In genomic region chr6:157879873-157880254, GRCh38 we compare ENCODE assay signal across 8 cellular contexts. TPM values are rescaled to one million over a fixed set of nuclear protein-coding genes. Genes with fewer than 3 reads are reported as not detected.
DNase-seq lines count a peak whose midpoint lies in the region; ATAC-seq and TF ChIP-seq lines count a peak whose summit lies in the region.

No MANE protein-coding gene starts in this region.

- H3K27ac Mint-ChIP-seq in neural progenitor cell: no peak overlapping the region

- H3K9me3 Mint-ChIP-seq in neural progenitor cell: no peaks in the 10 kb centered on the region

- H2BK12ac ChIP-seq in mesenchymal stem cell (ENCODE audit: low read length in 2 of 2): no peak overlapping the region

- H2BK5ac ChIP-seq in mesenchymal stem cell (ENCODE audit: low read depth, low read length, poor library complexity, severe bottlenecking): no peak overlapping the region

- no peak overlapping the region for H3K14ac ChIP-seq in mesenchymal stem cell (ENCODE audit: low read length in 2 of 2)

- peaks cover 33% of the 10 kb centered on the region for H3K4me1 Mint-ChIP-seq in neural progenitor cell

- H3K79me2 ChIP-seq in neural progenitor cell (ENCODE audit: low read depth): no peaks in the 10 kb centered on the region

- no peak overlapping the region for H4K8ac ChIP-seq in mesenchymal stem cell (ENCODE audit: low read length)

- no peak overlapping the region for H2AK5ac ChIP-seq in mesenchymal stem cell (ENCODE audit: low read length, severe bottlenecking)

- H3K9me3 ChIP-seq in neural progenitor cell (ENCODE audit: low read depth) (no peaks in the 10 kb centered on the region), mesenchymal stem cell (ENCODE audit: control insufficient read depth, low read length) (no peaks in the 10 kb centered on the region)

- H3K27me3 ChIP-seq in neural progenitor cell: no peaks in the 10 kb centered on the region
- H3K27me3 ChIP-seq in mesenchymal stem cell (ENCODE audit: control insufficient read depth in 1 of 2, insufficient read depth in 1 of 2, low read length in 2 of 2): no peaks in the 10 kb centered on the region

- peak; percentile 46 for DNase-seq in NCI-H1105 treated with DMSO at 0.1 percent for 48 hours (lab: John Stamatoyannopoulos, UW)
- no peak for DNase-seq in NCI-H1105 (lab: John Stamatoyannopoulos, UW)
- peak; percentile 90 for DNase-seq in NCI-H2107 treated with DMSO at 0.1 percent for 48 hours (lab: John Stamatoyannopoulos, UW; ENCODE audit: unreplicated experiment)
- peak; percentile 26 for DNase-seq in neural progenitor cell (ENCODE audit: low spot score)
- no peak for DNase-seq in stimulated activated CD4-positive, alpha-beta T cell treated with anti-CD3 and anti-CD28 coated beads, Interleukin-4, amount 100 ng/mL, for 1 hour
- DNase-seq in NCI-H446 treated with DMSO at 0.1 percent for 48 hours (lab: John Stamatoyannopoulos, UW): no peak
- no peak for DNase-seq in mesenchymal stem cell

- H4K91ac ChIP-seq in mesenchymal stem cell (ENCODE audit: low read length): no peak overlapping the region

- H3K4me2 ChIP-seq in neural progenitor cell (peak overlapping the region; percentile 54), mesenchymal stem cell (ENCODE audit: low read length, poor library complexity, severe bottlenecking) (no peak overlapping the region)

- peak overlapping the region; percentile 61 for H3K27ac ChIP-seq in neural progenitor cell
- H3K27ac ChIP-seq in mesenchymal stem cell (ENCODE audit: low read length, poor library complexity, severe bottlenecking): no peak overlapping the region

- H3K23ac ChIP-seq in mesenchymal stem cell (ENCODE audit: low read length in 2 of 2): no peak overlapping the region

- H3K4me1 ChIP-seq in neural progenitor cell (peaks cover 30% of the 10 kb centered on the region), mesenchymal stem cell (ENCODE audit: control insufficient read depth, insufficient read depth, low read depth, low read length) (peaks cover 2% of the 10 kb centered on the region)

- H3K18ac ChIP-seq in mesenchymal stem cell (ENCODE audit: low read depth in 1 of 2, low read length in 2 of 2): no peak overlapping the region

- no peaks in the 10 kb centered on the region for H3K36me3 ChIP-seq in neural progenitor cell
- peaks cover 21 to 100% of the 10 kb centered on the region in 2 experiments for H3K36me3 ChIP-seq in mesenchymal stem cell (ENCODE audit: control insufficient read depth in 1 of 2, insufficient read depth in 2 of 2, low read depth in 1 of 2, low read length in 2 of 2)

- H3K79me1 ChIP-seq in mesenchymal stem cell (replicated peaks; ENCODE audit: low read length, poor library complexity, severe bottlenecking): peaks cover 28% of the 10 kb centered on the region

- no peak for TF ChIP-seq CTCF in neural progenitor cell (IDR thresholded peaks at IDR 0.05)

- H3K4ac ChIP-seq in mesenchymal stem cell (ENCODE audit: low read depth in 1 of 2, low read length in 2 of 2): no peak overlapping the region

- peaks cover 20% of the 10 kb centered on the region for H3K36me3 Mint-ChIP-seq in neural progenitor cell

- H3K4me3 Mint-ChIP-seq in neural progenitor cell: no peak overlapping the region

- no peaks in the 10 kb centered on the region for H3K27me3 Mint-ChIP-seq in neural progenitor cell (ENCODE audit: insufficient read depth, low read depth)

- H2AFZ ChIP-seq in neural progenitor cell (replicated peaks) (no peak overlapping the region), mesenchymal stem cell (ENCODE audit: low read depth, low read length) (no peak overlapping the region)

- H4K20me1 ChIP-seq in neural progenitor cell (ENCODE audit: low read depth): peaks cover 22% of the 10 kb centered on the region

- H2BK120ac ChIP-seq in mesenchymal stem cell (ENCODE audit: low read depth, low read length): no peak overlapping the region

- ATAC-seq in HG02642 (IDR thresholded peaks at IDR 0.05; ENCODE audit: poor library complexity, unreplicated experiment): peak; percentile 68

- H2BK15ac ChIP-seq in mesenchymal stem cell (ENCODE audit: low read depth, poor library complexity, severe bottlenecking): no peak overlapping the region

- H3K9ac ChIP-seq in neural progenitor cell: no peak overlapping the region
- no peak overlapping the region for H3K9ac ChIP-seq in mesenchymal stem cell (ENCODE audit: low read length)

- WGBS in mesenchymal stem cell: 67% methylated on average over 1 of the region's 2 CpGs

- peaks cover 19% of the 10 kb centered on the region for H3F3A ChIP-seq in neural progenitor cell (ENCODE audit: low read depth)

- H3K4me3 ChIP-seq in neural progenitor cell: no peak overlapping the region
- H3K4me3 ChIP-seq in mesenchymal stem cell (ENCODE audit: insufficient read depth in 1 of 2, low read depth in 1 of 2, low read length in 2 of 2): no peak overlapping the region

RNA-seq across cellular contexts. Expression of gene SNX9, which starts 56.8 kb away (rescaled TPM):
- 16.1 and 17.8 TPM in 2 replicates for total RNA-seq in neural progenitor cell (ENCODE audit: low replicate concordance)
- polyA plus RNA-seq in mesenchymal stem cell (2013, experiment 1 of 2): 40.4 TPM
- polyA plus RNA-seq in mesenchymal stem cell (2013, experiment 2 of 2): 41.1 TPM

Comparison
In these comparisons a context has a peak if more than half of its experiments do, and no peak if none do; other contexts are left out.
1. DNase-seq: peak in NCI-H1105 treated with DMSO at 0.1 percent for 48 hours (single experiment), NCI-H2107 treated with DMSO at 0.1 percent for 48 hours (single experiment) and neural progenitor cell (single experiment); none in NCI-H1105 (single experiment), stimulated activated CD4-positive, alpha-beta T cell treated with anti-CD3 and anti-CD28 coated beads, Interleukin-4, amount 100 ng/mL, for 1 hour (single experiment), NCI-H446 treated with DMSO at 0.1 percent for 48 hours (single experiment) and mesenchymal stem cell (single experiment).